Comparison of ENCODE assay signal across 8 cellular contexts in genomic region chr4:1356181-1356998, GRCh38. TPM values are rescaled to one million over a fixed set of nuclear protein-coding genes. Genes with fewer than 3 reads are reported as not detected.
DNase-seq lines count a peak whose midpoint lies in the region; ATAC-seq and TF ChIP-seq lines count a peak whose summit lies in the region.

No MANE protein-coding gene starts in this region.

- no peak overlapping the region for H2AFZ ChIP-seq in smooth muscle cell (ENCODE audit: low read depth)

- H3F3A ChIP-seq in smooth muscle cell (ENCODE audit: low read depth) = no peaks in the 10 kb centered on the region

- CTCF ChIA-PET in Panc1 (lab: Charles Lee) = interaction anchor here (0.6 to 1.2 kb wide), 2 partner anchors 273 to 275 kb away, joined by 3 to 5 read pairs; no protein-coding TSS in a partner anchor

- no peak overlapping the region for H3K9ac ChIP-seq in smooth muscle cell (ENCODE audit: low read depth)

- ATAC-seq in Panc1 (0 out of 2 replicates have a peak, but pooled peaks have one; percentile 33), GM18909 (IDR thresholded peaks at IDR 0.05; ENCODE audit: poor library complexity, unreplicated experiment) (no peak)

- H3K9me3 ChIP-seq in Panc1 (ENCODE audit: control insufficient read depth, insufficient read depth, low read depth, low read length) = no peaks in the 10 kb centered on the region
- H3K9me3 ChIP-seq in ascending aorta = no peaks in the 10 kb centered on the region
- no peaks in the 10 kb centered on the region for H3K9me3 ChIP-seq in smooth muscle cell (replicated peaks; ENCODE audit: low read depth)

- no TSS peak for BruUV-seq in Panc1 (replicated peaks; lab: Mats Ljungman, UMichigan)

- peak; percentile 75 for TF ChIP-seq CTCF in GM12874 (IDR thresholded peaks at IDR 0.05; ENCODE audit: insufficient read depth, low read depth, low read length)
- TF ChIP-seq CTCF in Panc1 (IDR thresholded peaks at IDR 0.05) = peak; percentile 86
- peak; percentile 52 to 81 (median 79) for TF ChIP-seq CTCF in ascending aorta (IDR thresholded peaks at IDR 0.05)
- peak; percentile 77 for TF ChIP-seq CTCF in smooth muscle cell (IDR thresholded peaks at IDR 0.05; ENCODE audit: borderline replicate concordance, insufficient read depth, poor library complexity, severe bottlenecking)

- intact Hi-C loops in Panc1 (cut with micrococcal nuclease; ENCODE audit: unreplicated experiment) = loop anchor here (5.0 kb wide), 2 partner anchors 156 to 271 kb away; no protein-coding TSS in a partner anchor
- intact Hi-C loops in ascending aorta (cut with DNase I) = loop anchor here (1.0 kb wide), 1 partner anchor 273 kb away; no protein-coding TSS in a partner anchor

- no peaks in the 10 kb centered on the region for H3K36me3 ChIP-seq in Panc1 (ENCODE audit: control insufficient read depth, insufficient read depth, low read length)
- peaks cover 14 to 40% of the 10 kb centered on the region in 2 donors for H3K36me3 ChIP-seq in ascending aorta
- no peaks in the 10 kb centered on the region for H3K36me3 ChIP-seq in smooth muscle cell (ENCODE audit: low read depth)

- H3K4me3 ChIP-seq in Panc1 (ENCODE audit: low read depth in 2 of 2, low read length in 2 of 2) (no peak overlapping the region), ascending aorta (no peak overlapping the region), smooth muscle cell (no peak overlapping the region)

- no peaks in the 10 kb centered on the region for H3K79me2 ChIP-seq in smooth muscle cell (ENCODE audit: low read depth)

- H4K20me1 ChIP-seq in smooth muscle cell (ENCODE audit: low read depth) = peaks cover 25% of the 10 kb centered on the region

- in situ Hi-C loops in Panc1 (cut with HindIII; ENCODE audit: low pct_unique_long_range_greater_than_20kb, low sequenced_read_pairs) = no loop called here

- H3K27ac ChIP-seq in Panc1 (ENCODE audit: low read length) (no peak overlapping the region), ascending aorta (no peak overlapping the region), smooth muscle cell (ENCODE audit: low read depth) (no peak overlapping the region)

- POLR2A ChIA-PET in Panc1 (lab: Charles Lee) = no interaction called here

- H3K27me3 ChIP-seq in Panc1 (ENCODE audit: control insufficient read depth, insufficient read depth, low read length) = no peaks in the 10 kb centered on the region
- H3K27me3 ChIP-seq in ascending aorta = no peaks in the 10 kb centered on the region
- no peaks in the 10 kb centered on the region for H3K27me3 ChIP-seq in smooth muscle cell (ENCODE audit: low read depth)

- DNase-seq in AG08395 (ENCODE audit: low spot score) (peak; percentile 69), Panc1 (ENCODE audit: low read depth, low spot score) (no peak), ascending aorta (ENCODE audit: low spot score in 2 of 2) (peak in 1 of 2 donors; percentile 78), hepatic stellate cell (ENCODE audit: low spot score) (peak; percentile 78), smooth muscle cell (lab: John Stamatoyannopoulos, UW; ENCODE audit: unreplicated experiment) (no peak), T1000 (lab: John Stamatoyannopoulos, UW) (no peak)

- 74% methylated on average over 28 of the region's 28 CpGs for WGBS in smooth muscle cell (ENCODE audit: low lambda C conversion rate)

- no peaks in the 10 kb centered on the region for H3K4me1 ChIP-seq in Panc1 (ENCODE audit: control insufficient read depth, insufficient read depth, low read length)
- H3K4me1 ChIP-seq in ascending aorta = peaks cover 0 to 5% of the 10 kb centered on the region in 2 donors
- no peaks in the 10 kb centered on the region for H3K4me1 ChIP-seq in smooth muscle cell (ENCODE audit: low read depth)

- no peak overlapping the region for H3K4me2 ChIP-seq in smooth muscle cell

RNA-seq across cellular contexts. Expression of gene UVSSA, which starts 9.4 kb away (rescaled TPM):
- 23.4 TPM for total RNA-seq in Panc1 (2021; ENCODE audit: unreplicated experiment)
- 19.6 TPM for polyA plus RNA-seq in Panc1 (2012; ENCODE audit: insufficient read length)
- total RNA-seq in ascending aorta = 56.9 TPM
- total RNA-seq in smooth muscle cell = 6.6 and 9.0 TPM in 2 replicates
- polyA plus RNA-seq in smooth muscle cell = 13.0 and 14.9 TPM in 2 replicates

RNA-seq across cellular contexts. Expression of gene NKX1-1, which starts 49.9 kb away (rescaled TPM):
- total RNA-seq in Panc1 (2021; ENCODE audit: unreplicated experiment) (not detected), ascending aorta (not detected), smooth muscle cell (not detected in 2 replicates)
- polyA plus RNA-seq in Panc1 (2012; ENCODE audit: insufficient read length) = not detected
- polyA plus RNA-seq in smooth muscle cell = 0.24 TPM in 1 of 2 replicates, not detected in the other

Comparison
In these comparisons a context has a peak if more than half of its experiments do, and no peak if none do; other contexts are left out.
1. DNase-seq: peak in AG08395 (single experiment) and hepatic stellate cell (single experiment); none in Panc1 (single experiment), smooth muscle cell (single experiment) and T1000 (single experiment).
2. Peak in every context shown above with its lines, with median percentiles within 50 percentile points of each other: CTCF ChIP-seq.